8 cellular contexts compared by ENCODE assay signal in genomic region chr3:57596495-57597239, GRCh38. TPM values are rescaled to one million over a fixed set of nuclear protein-coding genes. Genes with fewer than 3 reads are reported as not detected.
DNase-seq lines count a peak whose midpoint lies in the region; ATAC-seq, FAIRE-seq and TF ChIP-seq lines count a peak whose summit lies in the region.

No MANE protein-coding gene starts in this region.

- H3K4me1 ChIP-seq in RWPE2 (ENCODE audit: insufficient read depth, poor library complexity, severe bottlenecking) = peaks cover 22% of the 10 kb centered on the region
- peaks cover 2 to 5% of the 10 kb centered on the region in 2 donors for H3K4me1 ChIP-seq in neuronal stem cell (ENCODE audit: control insufficient read depth in 2 of 2, insufficient read depth in 1 of 2, low read depth in 1 of 2, low read length in 2 of 2)

- H3K4me3 Mint-ChIP-seq in activated naive CD4-positive, alpha-beta T cell treated with anti-CD3 and anti-CD28 coated beads for 36 hours = peak overlapping the region; percentile 97

- H3K9me3 ChIP-seq in RWPE2 (ENCODE audit: severe bottlenecking) = no peaks in the 10 kb centered on the region
- no peaks in the 10 kb centered on the region for H3K9me3 ChIP-seq in neuronal stem cell (replicated peaks in 1 of 2; ENCODE audit: control insufficient read depth in 2 of 2, insufficient read depth in 1 of 2, low read depth in 1 of 2, low read length in 2 of 2)

- FAIRE-seq in frontal cortex (lab: Jason Lieb, UNC) = no peak

- H2BK5ac ChIP-seq in neuronal stem cell (ENCODE audit: low read length) = peak overlapping the region; percentile 94

- H3K4me3 ChIP-seq in RWPE2 (ENCODE audit: severe bottlenecking) (peak overlapping the region; percentile 86), neuronal stem cell (ENCODE audit: low read length in 2 of 2) (peak overlapping the region; percentile 88 to 99)

- peak overlapping the region; percentile 95 for H3K9ac ChIP-seq in neuronal stem cell (ENCODE audit: low read depth, low read length, poor library complexity)

- H3K4me1 Mint-ChIP-seq in activated naive CD4-positive, alpha-beta T cell treated with anti-CD3 and anti-CD28 coated beads for 36 hours (ENCODE audit: low read depth) = peaks cover 48% of the 10 kb centered on the region

- TF ChIP-seq CTCF in RWPE2 (IDR thresholded peaks at IDR 0.05; ENCODE audit: poor library complexity, severe bottlenecking) = no peak

- intact Hi-C loops in activated naive CD4-positive, alpha-beta T cell treated with anti-CD3 and anti-CD28 coated beads for 36 hours (cut with micrococcal nuclease) = loop anchor here (1.0 to 10.0 kb wide), 13 partner anchors 40 to 892 kb away; partner anchors contain the start of genes APPL1, HTD2, PDE12 and RPP14

- peak overlapping the region; percentile 93 for H3K27ac ChIP-seq in RWPE2 (ENCODE audit: poor library complexity, severe bottlenecking)
- peak overlapping the region; percentile 99 for H3K27ac ChIP-seq in neuronal stem cell (replicated peaks; ENCODE audit: low read length)

- no peaks in the 10 kb centered on the region for H3K27me3 Mint-ChIP-seq in activated naive CD4-positive, alpha-beta T cell treated with anti-CD3 and anti-CD28 coated beads for 36 hours (ENCODE audit: low read depth)

- H3K18ac ChIP-seq in neuronal stem cell (ENCODE audit: low read length) = peak overlapping the region; percentile 92

- peak overlapping the region; percentile 100 for H3K27ac Mint-ChIP-seq in activated naive CD4-positive, alpha-beta T cell treated with anti-CD3 and anti-CD28 coated beads for 36 hours

- peak overlapping the region; percentile 61 for H3K23ac ChIP-seq in neuronal stem cell (ENCODE audit: low read depth, low read length, poor library complexity)

- H3K79me1 ChIP-seq in neuronal stem cell (ENCODE audit: low read depth, low read length) = peaks cover 8% of the 10 kb centered on the region

- peak overlapping the region; percentile 74 for H4K91ac ChIP-seq in neuronal stem cell (ENCODE audit: low read depth, low read length, poor library complexity)

- peaks cover 16% of the 10 kb centered on the region for H3K36me3 Mint-ChIP-seq in activated naive CD4-positive, alpha-beta T cell treated with anti-CD3 and anti-CD28 coated beads for 36 hours (ENCODE audit: low read depth)

- peak overlapping the region; percentile 81 for H2AK5ac ChIP-seq in neuronal stem cell (ENCODE audit: low read depth, low read length)

- H4K8ac ChIP-seq in neuronal stem cell (ENCODE audit: low read depth, low read length) = no peak overlapping the region

- CTCF ChIA-PET in activated naive CD4-positive, alpha-beta T cell treated with anti-CD3 and anti-CD28 coated beads for 36 hours (lab: Charles Lee) = interaction anchor here (0.6 to 1.5 kb wide), 7 partner anchors 37 to 284 kb away, joined by 3 to 7 read pairs (median 4); partner anchors contain the start of gene SLMAP

- no peak overlapping the region for H2BK120ac ChIP-seq in neuronal stem cell (ENCODE audit: low read depth, low read length)

- no CpG with 5 or more reads among the region's 35 CpGs for WGBS in neuronal stem cell (ENCODE audit: extremely low coverage in 2 of 2, insufficient read length in 2 of 2, insufficient replicate concordance in 1 of 2), 2 donors

- H3K36me3 ChIP-seq in RWPE2 (ENCODE audit: low read depth) (peaks cover 44% of the 10 kb centered on the region), neuronal stem cell (replicated peaks in 1 of 2; ENCODE audit: control insufficient read depth in 2 of 2, insufficient read depth in 2 of 2, low read length in 2 of 2) (peaks cover 0 to 32% of the 10 kb centered on the region in 2 donors)

- DNase-seq in RWPE2 (ENCODE audit: low spot score) = peak; percentile 83
- DNase-seq in activated naive CD4-positive, alpha-beta T cell treated with anti-CD3 and anti-CD28 coated beads for 36 hours = peak; percentile 73
- peak; percentile 30 to 37 for DNase-seq in frontal cortex (ENCODE audit: low spot score in 2 of 2)
- peak; percentile 75 for DNase-seq in neuronal stem cell (ENCODE audit: low spot score)
- DNase-seq in stromal cell of bone marrow (ENCODE audit: low read depth) = peak; percentile 74

- H3K27me3 ChIP-seq in RWPE2 (ENCODE audit: insufficient read depth, poor library complexity, severe bottlenecking) (no peaks in the 10 kb centered on the region), neuronal stem cell (ENCODE audit: control insufficient read depth in 3 of 3, insufficient read depth in 3 of 3, low read depth in 1 of 3, low read length in 3 of 3) (no peaks in the 10 kb centered on the region)

- peak; percentile 9 for ATAC-seq in GM18498 (IDR thresholded peaks at IDR 0.05; ENCODE audit: unreplicated experiment)
- peak; percentile 9 for ATAC-seq in HG03159 (IDR thresholded peaks at IDR 0.05; ENCODE audit: unreplicated experiment)
- peak; percentile 51 for ATAC-seq in RWPE2 (ENCODE audit: low read depth)
- ATAC-seq in GM21576 (IDR thresholded peaks at IDR 0.05; ENCODE audit: unreplicated experiment) = no peak

- peak overlapping the region; percentile 70 for H2BK15ac ChIP-seq in neuronal stem cell (ENCODE audit: low read length)

- H3K4ac ChIP-seq in neuronal stem cell (ENCODE audit: low read length) = peak overlapping the region; percentile 84

- peak overlapping the region; percentile 86 for H2AFZ ChIP-seq in neuronal stem cell (ENCODE audit: low read length)

- no peaks in the 10 kb centered on the region for H3K9me3 Mint-ChIP-seq in activated naive CD4-positive, alpha-beta T cell treated with anti-CD3 and anti-CD28 coated beads for 36 hours

- no peak overlapping the region for H2BK12ac ChIP-seq in neuronal stem cell (ENCODE audit: low read length)

- peak overlapping the region; percentile 93 for H3K4me2 ChIP-seq in neuronal stem cell (ENCODE audit: insufficient read depth, low read length, poor library complexity, severe bottlenecking)

- H3K14ac ChIP-seq in neuronal stem cell (ENCODE audit: low read length) = peak overlapping the region; percentile 71

RNA-seq across cellular contexts. Expression of gene ARF4, which starts 0.5 kb away (rescaled TPM):
- total RNA-seq in activated naive CD4-positive, alpha-beta T cell treated with anti-CD3 and anti-CD28 coated beads for 36 hours = 10 to 100 TPM; 49.0 to 50.8 TPM
- total RNA-seq in frontal cortex = 132 TPM
- 201 TPM for polyA plus RNA-seq in neuronal stem cell (2013, experiment 1 of 2)
- 197 TPM for polyA plus RNA-seq in neuronal stem cell (2013, experiment 2 of 2)

RNA-seq across cellular contexts. Expression of gene PDE12, which starts 40.6 kb away (rescaled TPM):
- 10 to 100 TPM; 15.3 to 15.6 TPM for total RNA-seq in activated naive CD4-positive, alpha-beta T cell treated with anti-CD3 and anti-CD28 coated beads for 36 hours
- 17.5 TPM for total RNA-seq in frontal cortex
- polyA plus RNA-seq in neuronal stem cell (2013, experiment 1 of 2) = 5.6 TPM
- polyA plus RNA-seq in neuronal stem cell (2013, experiment 2 of 2) = 5.8 TPM

RNA-seq across cellular contexts. Expression of gene DNAH12, which starts 52.5 kb away (rescaled TPM):
- under 1 TPM in 1 of 2 experiments, not detected in 1; 0.05 TPM for total RNA-seq in activated naive CD4-positive, alpha-beta T cell treated with anti-CD3 and anti-CD28 coated beads for 36 hours
- total RNA-seq in frontal cortex = 0.82 TPM
- polyA plus RNA-seq in neuronal stem cell (2013, experiment 1 of 2) = 0.25 TPM
- 0.10 TPM for polyA plus RNA-seq in neuronal stem cell (2013, experiment 2 of 2)
